In genomic region chr2:28414583-28414982, GRCh38 we compare ENCODE assay signal across 17 cellular contexts. TPM values are rescaled to one million over a fixed set of nuclear protein-coding genes. Genes with fewer than 3 reads are reported as not detected.
A peak's percentile ranks its signal among the peaks of the same experiment; 100 is the strongest.
DNase-seq lines count a peak whose midpoint lies in the region; ATAC-seq and TF ChIP-seq lines count a peak whose summit lies in the region.
"Had no signal": no experiment of that assay in that cellular context is flagged by ENCODE, and none has a peak within 500 bp of the region (broad histone marks: within the 10 kb centered on the region; RNA-seq: fewer than 3 reads in every experiment).

No MANE protein-coding gene starts in this region.

- intact Hi-C loops in CD4-positive, alpha-beta T cell (cut with DNase I, micrococcal nuclease): no loop called here
- intact Hi-C loops in posterior vena cava (cut with DNase I): no loop called here

- H3K36me3 Mint-ChIP-seq in CD4-positive, alpha-beta T cell (ENCODE audit: low read depth): no peaks in the 10 kb centered on the region
- H3K36me3 Mint-ChIP-seq in naive thymus-derived CD8-positive, alpha-beta T cell: peaks cover 0 to 2% (median 0%) of the 10 kb centered on the region in 3 donors

- 0 out of 2 replicates have a peak, but pooled peaks have one; percentile 8 for TF ChIP-seq RAD21 in Ishikawa (IDR thresholded peaks at IDR 0.05; ENCODE audit: low read depth)

- no peak overlapping the region for H3K4me3 ChIP-seq in choroid plexus epithelial cell (ENCODE audit: low read depth, low read length)

- H3K9me3 ChIP-seq in CD4-positive, alpha-beta T cell (ENCODE audit: control insufficient read depth, low read length): no peaks in the 10 kb centered on the region
- H3K9me3 ChIP-seq: BE2C had no signal

- POLR2A ChIA-PET in CD4-positive, alpha-beta T cell (lab: Charles Lee): interaction anchor here (1.5 kb wide), 1 partner anchor 9 kb away, joined by 4 read pairs; no protein-coding TSS in a partner anchor
- POLR2A ChIA-PET in naive thymus-derived CD8-positive, alpha-beta T cell (lab: Charles Lee): interaction anchor here (1.1 to 2.7 kb wide), 2 partner anchors 9 to 19 kb away, joined by 4 to 13 read pairs; no protein-coding TSS in a partner anchor

- H3K4me3 Mint-ChIP-seq in CD4-positive, alpha-beta T cell: peak overlapping the region; percentile 4
- no peak overlapping the region for H3K4me3 Mint-ChIP-seq in naive thymus-derived CD8-positive, alpha-beta T cell
- H3K4me3 Mint-ChIP-seq: T-cell had no signal

- TF ChIP-seq EP300 in Ishikawa (IDR thresholded peaks at IDR 0.05; ENCODE audit: borderline replicate concordance): no peak

- no peak for DNase-seq in CD4-positive, alpha-beta T cell
- DNase-seq in choroid plexus epithelial cell (ENCODE audit: low read depth) (peak; percentile 44), posterior vena cava (ENCODE audit: low spot score) (peak; percentile 38), germinal center (ENCODE audit: low spot score) (no peak), omental fat pad (ENCODE audit: low spot score) (no peak)
- no peak for DNase-seq in naive thymus-derived CD8-positive, alpha-beta T cell
- DNase-seq: BE2C; dermis blood vessel endothelial cell; DMS79; hypothalamus; left colon; NCI-H2081 treated with DMSO at 0.1 percent for 48 hours; NCI-H774; stimulated activated naive CD4-positive, alpha-beta T cell treated with Interleukin-2 at 50 U/mL for 16 hours; T-cell had no signal

- H3K4me1 Mint-ChIP-seq in CD4-positive, alpha-beta T cell (ENCODE audit: low read depth): peaks cover 26% of the 10 kb centered on the region
- peaks cover 15 to 47% (median 38%) of the 10 kb centered on the region in 4 donors for H3K4me1 Mint-ChIP-seq in naive thymus-derived CD8-positive, alpha-beta T cell

- CTCF ChIA-PET in CD4-positive, alpha-beta T cell (lab: Charles Lee): no interaction called here

- H3K27me3 ChIP-seq in CD4-positive, alpha-beta T cell (ENCODE audit: control insufficient read depth, insufficient read depth, low read length): no peaks in the 10 kb centered on the region
- H3K27me3 ChIP-seq: BE2C had no signal

- H3K27ac Mint-ChIP-seq in CD4-positive, alpha-beta T cell: peak overlapping the region; percentile 3
- peak overlapping the region in 5 of 10 donors; percentile 45 to 85 (median 69) for H3K27ac Mint-ChIP-seq in naive thymus-derived CD8-positive, alpha-beta T cell
- H3K27ac Mint-ChIP-seq: T-cell had no signal

- TF ChIP-seq CTCF in CD4-positive, alpha-beta T cell (IDR thresholded peaks at IDR 0.05): no peak
- no peak for TF ChIP-seq CTCF in choroid plexus epithelial cell (conservative IDR thresholded peaks at IDR 0.05; ENCODE audit: low read depth, low read length)
- TF ChIP-seq CTCF in omental fat pad (IDR thresholded peaks at IDR 0.05): no peak

- H3K27me3 Mint-ChIP-seq in CD4-positive, alpha-beta T cell: no peaks in the 10 kb centered on the region
- no peaks in the 10 kb centered on the region for H3K27me3 Mint-ChIP-seq in naive thymus-derived CD8-positive, alpha-beta T cell
- H3K27me3 Mint-ChIP-seq: T-cell had no signal

- no peaks in the 10 kb centered on the region for H3K9me3 Mint-ChIP-seq in CD4-positive, alpha-beta T cell
- H3K9me3 Mint-ChIP-seq in naive thymus-derived CD8-positive, alpha-beta T cell: no peaks in the 10 kb centered on the region
- H3K9me3 Mint-ChIP-seq: T-cell had no signal

- no peak overlapping the region for H3K27ac ChIP-seq in CD4-positive, alpha-beta T cell (ENCODE audit: low read depth, low read length)

- ATAC-seq in CD4-positive, alpha-beta T cell (ENCODE audit: poor library complexity): no peak
- ATAC-seq in naive thymus-derived CD8-positive, alpha-beta T cell: no peak
- no peak for ATAC-seq in HG02642 (IDR thresholded peaks at IDR 0.05; ENCODE audit: poor library complexity, unreplicated experiment)
- no peak for ATAC-seq in omental fat pad (ENCODE audit: low FRiP score)
- ATAC-seq: T-cell had no signal

TF ChIP-seq in Ishikawa, 13 proteins besides CTCF, POLR2A, EP300 and RAD21:
- TF ChIP-seq MAX (IDR thresholded peaks at IDR 0.05) (no peak), NFIC (IDR thresholded peaks at IDR 0.05) (peak; percentile 71)

RNA-seq across cellular contexts. Expression of gene FOSL2, which starts 21.9 kb away (rescaled TPM):
- total RNA-seq in CD4-positive, alpha-beta T cell: 100 to 1,000 TPM; 152 to 155 TPM
- total RNA-seq in posterior vena cava (100 to 1,000 TPM; 105 to 141 TPM), omental fat pad (100 to 1,000 TPM; 115 to 350 (median 184) TPM)
- 1 to 10 TPM; 1.2 to 1.6 TPM for total RNA-seq in naive thymus-derived CD8-positive, alpha-beta T cell
- polyA plus RNA-seq in naive thymus-derived CD8-positive, alpha-beta T cell: 1 to 10 TPM in 1 of 3 donors, under 1 TPM in 2; 0.46 to 6.5 (median 0.85) TPM

Comparison
In these comparisons a context has a peak if more than half of its experiments do, and no peak if none do; other contexts are left out.
1. DNase-seq: peak in choroid plexus epithelial cell (single experiment) and posterior vena cava (single experiment); none in CD4-positive, alpha-beta T cell (0 of 10), naive thymus-derived CD8-positive, alpha-beta T cell (0 of 10), germinal center (single experiment) and omental fat pad (single experiment).
2. RNA of gene FOSL2, which starts 21.9 kb away (total RNA-seq): 115 to 350 TPM in omental fat pad, 152 to 155 TPM in CD4-positive, alpha-beta T cell and 105 to 141 TPM in posterior vena cava; 1.2 to 1.6 TPM in naive thymus-derived CD8-positive, alpha-beta T cell; every median in the first group is over 10 times any median in the second.